ENCODE assay signal across 15 cellular contexts in the genomic region with DNA sequence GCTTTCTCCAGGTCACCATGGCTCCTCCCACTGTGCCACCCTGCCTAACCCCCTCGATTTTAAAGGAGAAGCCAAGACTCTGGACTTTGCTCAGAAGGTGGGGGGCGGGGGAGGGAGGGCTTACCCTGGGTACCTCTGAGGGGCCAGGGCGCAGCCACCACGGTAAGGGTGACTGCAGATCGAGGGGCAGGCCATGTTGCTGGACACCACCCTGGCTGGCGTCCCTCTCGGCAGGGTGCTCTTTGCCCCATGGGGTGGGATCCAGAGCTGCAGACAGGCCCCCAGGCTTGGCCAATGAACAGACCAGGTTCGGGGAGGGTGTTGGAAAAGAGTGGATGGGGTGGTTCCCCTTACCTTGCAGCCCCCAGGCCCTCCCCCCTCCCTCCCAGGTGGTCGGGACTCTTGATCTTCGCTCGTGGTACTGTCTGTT. TPM values are rescaled to one million over a fixed set of nuclear protein-coding genes. Genes with fewer than 3 reads are reported as not detected.
DNase-seq lines count a peak whose midpoint lies in the region; ATAC-seq, FAIRE-seq and TF ChIP-seq lines count a peak whose summit lies in the region.
"Had no signal": no experiment of that assay in that cellular context is flagged by ENCODE, and none has a peak within 500 bp of the region (broad histone marks: within the 10 kb centered on the region; RNA-seq: fewer than 3 reads in every experiment).

No MANE protein-coding gene starts in this region.

- no peaks in the 10 kb centered on the region for H3K27me3 ChIP-seq in MM.1S (replicated peaks; ENCODE audit: insufficient read depth, low read length)
- peaks cover 10 to 75% (median 39%) of the 10 kb centered on the region in 4 donors for H3K27me3 ChIP-seq in esophagus muscularis mucosa

- peak in 1 of 2 experiments; percentile 6; a peak in 3 of 6 replicates for ATAC-seq in A549
- no peak for ATAC-seq in naive thymus-derived CD8-positive, alpha-beta T cell
- no peak for ATAC-seq in activated CD4-positive, alpha-beta T cell treated with anti-CD3 and anti-CD28 coated beads for 36 hours
- ATAC-seq: activated T-helper 17 cell treated with anti-CD3 and anti-CD28 coated beads, Interleukin-2, amount 50 U/mL, for 72 hours had no signal

- H3K4me1 Mint-ChIP-seq in naive thymus-derived CD8-positive, alpha-beta T cell: peaks cover 7 to 30% (median 20%) of the 10 kb centered on the region in 4 donors
- peaks cover 24% of the 10 kb centered on the region for H3K4me1 Mint-ChIP-seq in activated CD4-positive, alpha-beta T cell treated with anti-CD3 and anti-CD28 coated beads for 36 hours

- H3K4me2 ChIP-seq in A549: peak overlapping the region; percentile 99
- H3K4me2 ChIP-seq in MM.1S (ENCODE audit: low read depth, low read length): peak overlapping the region; percentile 78
- H3K4me2 ChIP-seq in OCI-LY7 (ENCODE audit: low read length): no peak overlapping the region

- H3F3A ChIP-seq in MM.1S (ENCODE audit: insufficient read depth, low read length): peaks cover 3% of the 10 kb centered on the region; the same call in 1 of the 2 replicates

- no TSS peak for BruUV-seq in OCI-LY7 (replicated peaks; lab: Mats Ljungman, UMichigan)

- H3K4me3 ChIP-seq in A549 (peak overlapping the region; percentile 63), MM.1S (ENCODE audit: low read length) (peak overlapping the region; percentile 56), esophagus muscularis mucosa (peak overlapping the region in 3 of 4 donors; percentile 19 to 52 (median 40)), OCI-LY7 (ENCODE audit: low read depth, low read length, poor library complexity, severe bottlenecking) (no peak overlapping the region)

- DNase-seq in A549 (ENCODE audit: low read depth in 1 of 2, low spot score in 1 of 2): no peak
- DNase-seq in MM.1S: no peak
- no peak for DNase-seq in esophagus muscularis mucosa (ENCODE audit: extremely low spot score)
- DNase-seq in naive thymus-derived CD8-positive, alpha-beta T cell: peak in 1 of 10 donors; percentile 51
- DNase-seq in activated CD4-positive, alpha-beta T cell treated with anti-CD3 and anti-CD28 coated beads for 1 hour: no peak
- DNase-seq in SHP77 (lab: John Stamatoyannopoulos, UW): no peak
- DNase-seq in OCI-LY7 (ENCODE audit: low spot score): no peak
- no peak for DNase-seq in activated CD4-positive, alpha-beta T cell treated with anti-CD3 and anti-CD28 coated beads for 36 hours
- DNase-seq: BE2C, KG1, SHP77 treated with DMSO at 0.1 percent for 48 hours had no signal

- H3K9me3 Mint-ChIP-seq in naive thymus-derived CD8-positive, alpha-beta T cell: no peaks in the 10 kb centered on the region
- H3K9me3 Mint-ChIP-seq in activated CD4-positive, alpha-beta T cell treated with anti-CD3 and anti-CD28 coated beads for 36 hours (ENCODE audit: low read depth): no peaks in the 10 kb centered on the region
- H3K9me3 Mint-ChIP-seq: activated T-helper 17 cell treated with anti-CD3 and anti-CD28 coated beads, Interleukin-2, amount 50 U/mL, for 72 hours; central memory CD8-positive, alpha-beta T cell; memory B cell had no signal

- WGBS in A549 (ENCODE audit: missing lambda C conversion rate): 7% methylated on average over 7 of the region's 11 CpGs
- 43% methylated on average over 8 of the region's 11 CpGs for WGBS in esophagus muscularis mucosa

- peak overlapping the region in 6 of 10 donors; percentile 13 to 80 (median 34) for H3K4me3 Mint-ChIP-seq in naive thymus-derived CD8-positive, alpha-beta T cell
- H3K4me3 Mint-ChIP-seq in activated CD4-positive, alpha-beta T cell treated with anti-CD3 and anti-CD28 coated beads for 36 hours: no peak overlapping the region
- H3K4me3 Mint-ChIP-seq: activated T-helper 17 cell treated with anti-CD3 and anti-CD28 coated beads, Interleukin-2, amount 50 U/mL, for 72 hours; central memory CD8-positive, alpha-beta T cell had no signal

- H3K79me2 ChIP-seq in MM.1S (ENCODE audit: low read length): peaks cover 12% of the 10 kb centered on the region; the same call in 1 of the 2 replicates
- no peaks in the 10 kb centered on the region for H3K79me2 ChIP-seq in OCI-LY7 (ENCODE audit: insufficient read depth, low read depth, low read length)

- CTCF ChIA-PET in A549 (lab: Yijun Ruan, JAX): interaction anchor here (0.6 to 2.4 kb wide), 8 partner anchors 9 to 157 kb away, joined by 3 to 21 read pairs (median 3); no protein-coding TSS in a partner anchor
- CTCF ChIA-PET in OCI-LY7 (lab: Charles Lee; ENCODE audit: unreplicated experiment): no interaction called here
- CTCF ChIA-PET in activated CD4-positive, alpha-beta T cell treated with anti-CD3 and anti-CD28 coated beads for 36 hours (lab: Charles Lee): interaction anchor here (1.3 kb wide), 1 partner anchor 243 kb away, joined by 3 read pairs; a partner anchor contains a TSS

- no peak overlapping the region for H3K27ac Mint-ChIP-seq in naive thymus-derived CD8-positive, alpha-beta T cell
- H3K27ac Mint-ChIP-seq in activated CD4-positive, alpha-beta T cell treated with anti-CD3 and anti-CD28 coated beads for 36 hours: no peak overlapping the region
- H3K27ac Mint-ChIP-seq: activated T-helper 17 cell treated with anti-CD3 and anti-CD28 coated beads, Interleukin-2, amount 50 U/mL, for 72 hours; memory B cell had no signal

- no peak for TF ChIP-seq RAD21 in A549 (conservative IDR thresholded peaks at IDR 0.05 in 1 of 2, IDR thresholded peaks at IDR 0.05 in 1 of 2)

- intact Hi-C loops in esophagus muscularis mucosa (cut with DNase I) (no loop called here), OCI-LY7 (cut with micrococcal nuclease; ENCODE audit: unreplicated experiment) (no loop called here)
- intact Hi-C loops in activated CD4-positive, alpha-beta T cell treated with anti-CD3 and anti-CD28 coated beads for 36 hours (cut with DNase I, micrococcal nuclease): no loop called here

- H3K36me3 ChIP-seq in MM.1S (replicated peaks; ENCODE audit: insufficient read depth, low read length) (no peaks in the 10 kb centered on the region), esophagus muscularis mucosa (no peaks in the 10 kb centered on the region), OCI-LY7 (ENCODE audit: insufficient read depth, low read length) (no peaks in the 10 kb centered on the region)
- H3K36me3 ChIP-seq: BE2C had no signal

- H3K36me3 Mint-ChIP-seq in naive thymus-derived CD8-positive, alpha-beta T cell: peaks cover 0 to 2% (median 0%) of the 10 kb centered on the region in 3 donors
- no peaks in the 10 kb centered on the region for H3K36me3 Mint-ChIP-seq in activated CD4-positive, alpha-beta T cell treated with anti-CD3 and anti-CD28 coated beads for 36 hours (ENCODE audit: low read depth)

- H3K9me2 ChIP-seq in MM.1S (replicated peaks; ENCODE audit: insufficient read depth, low read length) (no peaks in the 10 kb centered on the region), OCI-LY7 (ENCODE audit: insufficient read depth, low read length) (no peaks in the 10 kb centered on the region)

- H3K9me3 ChIP-seq in A549 (no peaks in the 10 kb centered on the region), MM.1S (replicated peaks; ENCODE audit: insufficient read depth, low read length) (no peaks in the 10 kb centered on the region), esophagus muscularis mucosa (no peaks in the 10 kb centered on the region), OCI-LY7 (ENCODE audit: low read length) (no peaks in the 10 kb centered on the region)
- H3K9me3 ChIP-seq: BE2C had no signal

- no peak for FAIRE-seq in A549 (lab: Jason Lieb, UNC)
- FAIRE-seq: G401.6 had no signal

- H2AFZ ChIP-seq in MM.1S (ENCODE audit: low read length) (peak overlapping the region; percentile 83), OCI-LY7 (ENCODE audit: low read length) (no peak overlapping the region)

- TF ChIP-seq CTCF in A549 (IDR thresholded peaks at IDR 0.05) (no peak), MM.1S (IDR thresholded peaks at IDR 0.05; ENCODE audit: low read length) (no peak), esophagus muscularis mucosa (IDR thresholded peaks at IDR 0.05) (no peak), OCI-LY7 (conservative IDR thresholded peaks at IDR 0.05; ENCODE audit: low read length) (no peak)

- POLR2A ChIA-PET in A549 (lab: Yijun Ruan, JAX) (interaction anchor here (0.6 kb wide), 1 partner anchor 317 kb away, joined by 3 read pairs; no protein-coding TSS in a partner anchor), OCI-LY7 (lab: Charles Lee) (interaction anchor here (0.7 kb wide), 1 partner anchor 98 kb away, joined by 8 read pairs; no protein-coding TSS in a partner anchor)
- POLR2A ChIA-PET in naive thymus-derived CD8-positive, alpha-beta T cell (lab: Charles Lee): interaction anchor here (0.7 kb wide), 1 partner anchor 114 kb away, joined by 4 read pairs; no protein-coding TSS in a partner anchor
- POLR2A ChIA-PET in activated CD4-positive, alpha-beta T cell treated with anti-CD3 and anti-CD28 coated beads for 36 hours (lab: Charles Lee): no interaction called here

- peaks cover 2 to 28% (median 10%) of the 10 kb centered on the region in 5 donors for H3K27me3 Mint-ChIP-seq in naive thymus-derived CD8-positive, alpha-beta T cell
- H3K27me3 Mint-ChIP-seq in activated CD4-positive, alpha-beta T cell treated with anti-CD3 and anti-CD28 coated beads for 36 hours: peaks cover 6% of the 10 kb centered on the region

- H4K20me1 ChIP-seq in MM.1S (ENCODE audit: insufficient read depth, low read length) (no peaks in the 10 kb centered on the region), OCI-LY7 (ENCODE audit: insufficient read depth, low read length) (no peaks in the 10 kb centered on the region)

- TF ChIP-seq EP300 in A549 (IDR thresholded peaks at IDR 0.05) (no peak), esophagus muscularis mucosa (IDR thresholded peaks at IDR 0.05) (no peak)

- H3K27ac ChIP-seq in A549 (peak overlapping the region; percentile 73 to 87; a peak in 5 of 6 replicates), MM.1S (ENCODE audit: low read length) (no peak overlapping the region), esophagus muscularis mucosa (replicated peaks in 1 of 4) (no peak overlapping the region), OCI-LY7 (ENCODE audit: low read depth, low read length, poor library complexity, severe bottlenecking) (no peak overlapping the region)

- H3K4me1 ChIP-seq in A549: peaks cover 40% of the 10 kb centered on the region
- H3K4me1 ChIP-seq in MM.1S (ENCODE audit: low read length): peaks cover 6% of the 10 kb centered on the region
- H3K4me1 ChIP-seq in esophagus muscularis mucosa: peaks cover 29 to 34% (median 33%) of the 10 kb centered on the region in 4 donors
- H3K4me1 ChIP-seq in OCI-LY7 (ENCODE audit: insufficient read depth, low read length, poor library complexity, severe bottlenecking): peaks cover 32% of the 10 kb centered on the region
- H3K4me1 ChIP-seq: BE2C had no signal

- peak overlapping the region; percentile 70; the same call in 1 of the 2 replicates for H3K9ac ChIP-seq in MM.1S (ENCODE audit: low read length)

- no peak for TF ChIP-seq POLR2A in A549 (IDR thresholded peaks at IDR 0.05; ENCODE audit: low read length)
- no peak for TF ChIP-seq POLR2A in esophagus muscularis mucosa (IDR thresholded peaks at IDR 0.05; ENCODE audit: low read depth)

RNA-seq across cellular contexts. Expression of a gene that starts 0.4 kb away (rescaled TPM):
- polyA plus RNA-seq in A549 (2011; rRNA removed) (5.9 and 8.6 TPM in 2 replicates), A549 (2017; fragmentation: RNase III; extraction: RNeasy Plus Mini Kit Qiagen cat#74134 plus additional on column Dnase treatment) (5.0 to 10.7 TPM (median 10.1 TPM) in 3 replicates)
- polyA plus RNA-seq in A549 (2012; cell fraction: cytosol; rRNA removed): 4.5 and 5.5 TPM in 2 replicates
- 22.5 and 23.6 TPM in 2 replicates for polyA plus RNA-seq in A549 (2012; cell fraction: nucleus; rRNA removed)
- polyA minus RNA-seq in A549 (2011; rRNA and poly(A)+ RNA removed): 13.1 and 15.9 TPM in 2 replicates
- total RNA-seq in esophagus muscularis mucosa (under 1 TPM; 0.23 to 0.83 (median 0.55) TPM), OCI-LY7 (2022) (not detected in 2 replicates)
- total RNA-seq in naive thymus-derived CD8-positive, alpha-beta T cell: not detected
- polyA plus RNA-seq in naive thymus-derived CD8-positive, alpha-beta T cell: not detected
- total RNA-seq in OCI-LY7 (2014; rRNA removed; shearing (Covaris generic)): 0.25 and 0.31 TPM in 2 replicates
- total RNA-seq in activated CD4-positive, alpha-beta T cell treated with anti-CD3 and anti-CD28 coated beads for 36 hours: 1 to 10 TPM; 2.0 to 3.3 TPM

RNA-seq across cellular contexts. Expression of a gene that starts 7.0 kb away (rescaled TPM):
- 63.9 and 111 TPM in 2 replicates for polyA plus RNA-seq in A549 (2011; rRNA removed)
- 101 and 102 TPM in 2 replicates for polyA plus RNA-seq in A549 (2012; cell fraction: cytosol; rRNA removed)
- polyA plus RNA-seq in A549 (2012; cell fraction: nucleus; rRNA removed): 36.5 and 53.9 TPM in 2 replicates
- polyA plus RNA-seq in A549 (2017; fragmentation: RNase III; extraction: RNeasy Plus Mini Kit Qiagen cat#74134 plus additional on column Dnase treatment): 73.2 to 86.5 TPM (median 85.5 TPM) in 3 replicates
- polyA minus RNA-seq in A549 (2011; rRNA and poly(A)+ RNA removed): 40.9 and 46.7 TPM in 2 replicates
- total RNA-seq in esophagus muscularis mucosa: 10 to 100 TPM; 47.0 to 57.3 (median 52.7) TPM
- 10 to 100 TPM; 28.9 to 33.2 TPM for total RNA-seq in naive thymus-derived CD8-positive, alpha-beta T cell
- 10 to 100 TPM; 75.6 to 81.6 (median 76.7) TPM for polyA plus RNA-seq in naive thymus-derived CD8-positive, alpha-beta T cell
- 77.3 and 89.9 TPM in 2 replicates for total RNA-seq in OCI-LY7 (2014; rRNA removed; shearing (Covaris generic))
- total RNA-seq in OCI-LY7 (2022): 55.4 and 59.4 TPM in 2 replicates
- total RNA-seq in activated CD4-positive, alpha-beta T cell treated with anti-CD3 and anti-CD28 coated beads for 36 hours: 10 to 100 TPM; 32.5 to 39.4 TPM

RNA-seq across cellular contexts. Expression of a gene that starts 37.5 kb away (rescaled TPM):
- polyA plus RNA-seq in A549 (2011; rRNA removed) (22.4 and 34.8 TPM in 2 replicates), A549 (2017; fragmentation: RNase III; extraction: RNeasy Plus Mini Kit Qiagen cat#74134 plus additional on column Dnase treatment) (28.6 to 32.4 TPM (median 32.0 TPM) in 3 replicates)
- polyA plus RNA-seq in A549 (2012; cell fraction: cytosol; rRNA removed): 18.9 and 24.0 TPM in 2 replicates
- polyA plus RNA-seq in A549 (2012; cell fraction: nucleus; rRNA removed): 55.4 and 64.4 TPM in 2 replicates
- polyA minus RNA-seq in A549 (2011; rRNA and poly(A)+ RNA removed): 74.9 and 108 TPM in 2 replicates
- total RNA-seq in esophagus muscularis mucosa (10 to 100 TPM; 36.8 to 67.7 (median 57.7) TPM), OCI-LY7 (2022) (11.4 and 14.6 TPM in 2 replicates)
- 1 to 10 TPM; 5.6 to 8.7 TPM for total RNA-seq in naive thymus-derived CD8-positive, alpha-beta T cell
- 1 to 10 TPM in 2 of 3 donors, under 1 TPM in 1; 0.85 to 2.4 (median 1.5) TPM for polyA plus RNA-seq in naive thymus-derived CD8-positive, alpha-beta T cell
- 5.8 and 6.5 TPM in 2 replicates for total RNA-seq in OCI-LY7 (2014; rRNA removed; shearing (Covaris generic))
- total RNA-seq in activated CD4-positive, alpha-beta T cell treated with anti-CD3 and anti-CD28 coated beads for 36 hours: 1 to 10 TPM; 5.8 to 6.0 TPM

RNA-seq across cellular contexts. Expression of a gene that starts 49.5 kb away (rescaled TPM):
- polyA plus RNA-seq in A549 (2011; rRNA removed) (8.5 and 10.6 TPM in 2 replicates), A549 (2017; fragmentation: RNase III; extraction: RNeasy Plus Mini Kit Qiagen cat#74134 plus additional on column Dnase treatment) (6.2 to 8.0 TPM (median 7.3 TPM) in 3 replicates)
- 8.7 and 11.2 TPM in 2 replicates for polyA plus RNA-seq in A549 (2012; cell fraction: cytosol; rRNA removed)
- polyA plus RNA-seq in A549 (2012; cell fraction: nucleus; rRNA removed): 45.5 and 48.0 TPM in 2 replicates
- polyA minus RNA-seq in A549 (2011; rRNA and poly(A)+ RNA removed): 15.5 and 18.5 TPM in 2 replicates
- total RNA-seq in esophagus muscularis mucosa (1 to 10 TPM; 6.2 to 9.4 (median 8.5) TPM), OCI-LY7 (2022) (9.2 and 12.4 TPM in 2 replicates)
- 10 to 100 TPM; 30.1 to 33.5 TPM for total RNA-seq in naive thymus-derived CD8-positive, alpha-beta T cell
- polyA plus RNA-seq in naive thymus-derived CD8-positive, alpha-beta T cell: 10 to 100 TPM; 14.2 to 17.7 (median 15.5) TPM
- total RNA-seq in OCI-LY7 (2014; rRNA removed; shearing (Covaris generic)): 4.5 and 8.7 TPM in 2 replicates
- total RNA-seq in activated CD4-positive, alpha-beta T cell treated with anti-CD3 and anti-CD28 coated beads for 36 hours: 10 to 100 TPM in 1 of 2 experiments, 1 to 10 TPM in 1; 8.6 to 11.9 TPM

Comparison
In these comparisons a context has a peak if more than half of its experiments do, and no peak if none do; other contexts are left out.
1. H3K27ac ChIP-seq: peak in A549 (2 of 2); none in MM.1S (single experiment), esophagus muscularis mucosa (0 of 4) and OCI-LY7 (single experiment).